ENCODE assay signal across 8 cellular contexts in genomic region chr3:111715911-111716523, GRCh38. TPM values are rescaled to one million over a fixed set of nuclear protein-coding genes. Genes with fewer than 3 reads are reported as not detected.
DNase-seq lines count a peak whose midpoint lies in the region; ATAC-seq and TF ChIP-seq lines count a peak whose summit lies in the region.

No MANE protein-coding gene starts in this region.

- H3K9me3 ChIP-seq in right cardiac atrium (ENCODE audit: control insufficient read depth, low read length) (no peaks in the 10 kb centered on the region), suprapubic skin (no peaks in the 10 kb centered on the region)

- no peaks in the 10 kb centered on the region for H3K27me3 ChIP-seq in right cardiac atrium (ENCODE audit: control insufficient read depth, insufficient read depth)
- no peaks in the 10 kb centered on the region for H3K27me3 ChIP-seq in suprapubic skin

- TF ChIP-seq POLR2A in suprapubic skin (IDR thresholded peaks at IDR 0.05) = no peak

- H3K4me1 ChIP-seq in right cardiac atrium (ENCODE audit: control insufficient read depth, insufficient read depth, low read length) (peaks cover 1% of the 10 kb centered on the region), suprapubic skin (peaks cover 7% of the 10 kb centered on the region)

- TF ChIP-seq EP300 in suprapubic skin (IDR thresholded peaks at IDR 0.05) = no peak

- intact Hi-C loops in right cardiac atrium (cut with DNase I) = loop anchor here (2.0 to 5.0 kb wide), 4 partner anchors 146 to 253 kb away; no protein-coding TSS in a partner anchor

- peak; percentile 40 to 47 for TF ChIP-seq CTCF in suprapubic skin (IDR thresholded peaks at IDR 0.05)

- H3K27ac ChIP-seq in right cardiac atrium (ENCODE audit: low read length) (no peak overlapping the region), suprapubic skin (no peak overlapping the region)

- H3K4me3 ChIP-seq in right cardiac atrium (ENCODE audit: low read length) = no peak overlapping the region
- no peak overlapping the region for H3K4me3 ChIP-seq in suprapubic skin

- H3K36me3 ChIP-seq in suprapubic skin = no peaks in the 10 kb centered on the region

- peak; percentile 25 to 46 for ATAC-seq in right cardiac atrium

- DNase-seq in A172 (ENCODE audit: low spot score) = peak; percentile 72
- peak; percentile 80 for DNase-seq in ELR (ENCODE audit: low read depth)
- DNase-seq in NAMALWA (ENCODE audit: low spot score) = peak; percentile 66
- peak; percentile 70 for DNase-seq in activated effector memory CD4-positive, alpha-beta T cell treated with anti-CD3 and anti-CD28 coated beads, Interleukin-2, amount 50 U/mL, for 16 hours
- peak; percentile 45 to 80 (median 64) for DNase-seq in right cardiac atrium
- DNase-seq in suprapubic skin (ENCODE audit: low spot score in 2 of 2) = peak in 1 of 2 donors; percentile 71
- DNase-seq in mesenteric fat pad (ENCODE audit: low spot score) = no peak
- DNase-seq in midbrain (lab: John Stamatoyannopoulos, UW) = no peak

- 60% methylated on average over 7 of the region's 7 CpGs for WGBS in right cardiac atrium
- 52% methylated on average over 7 of the region's 7 CpGs for WGBS in suprapubic skin

RNA-seq across cellular contexts. Expression of gene PLCXD2, which starts 41.5 kb away (rescaled TPM):
- total RNA-seq in A172 (2014; rRNA removed; shearing (Covaris generic)) = 2.0 TPM in 2 replicates
- total RNA-seq in right cardiac atrium (under 1 TPM; 0.29 to 0.61 (median 0.55) TPM), suprapubic skin (1 to 10 TPM; 1.0 to 1.5 (median 1.2) TPM), mesenteric fat pad (0.64 TPM)
- polyA plus RNA-seq in right cardiac atrium = 0.27 TPM

Comparison
In these comparisons a context has a peak if more than half of its experiments do, and no peak if none do; other contexts are left out.
1. DNase-seq: peak in A172 (single experiment), ELR (single experiment), NAMALWA (single experiment), activated effector memory CD4-positive, alpha-beta T cell treated with anti-CD3 and anti-CD28 coated beads, Interleukin-2, amount 50 U/mL, for 16 hours (single experiment) and right cardiac atrium (3 of 3); none in mesenteric fat pad (single experiment) and midbrain (single experiment).